In the genomic region with DNA sequence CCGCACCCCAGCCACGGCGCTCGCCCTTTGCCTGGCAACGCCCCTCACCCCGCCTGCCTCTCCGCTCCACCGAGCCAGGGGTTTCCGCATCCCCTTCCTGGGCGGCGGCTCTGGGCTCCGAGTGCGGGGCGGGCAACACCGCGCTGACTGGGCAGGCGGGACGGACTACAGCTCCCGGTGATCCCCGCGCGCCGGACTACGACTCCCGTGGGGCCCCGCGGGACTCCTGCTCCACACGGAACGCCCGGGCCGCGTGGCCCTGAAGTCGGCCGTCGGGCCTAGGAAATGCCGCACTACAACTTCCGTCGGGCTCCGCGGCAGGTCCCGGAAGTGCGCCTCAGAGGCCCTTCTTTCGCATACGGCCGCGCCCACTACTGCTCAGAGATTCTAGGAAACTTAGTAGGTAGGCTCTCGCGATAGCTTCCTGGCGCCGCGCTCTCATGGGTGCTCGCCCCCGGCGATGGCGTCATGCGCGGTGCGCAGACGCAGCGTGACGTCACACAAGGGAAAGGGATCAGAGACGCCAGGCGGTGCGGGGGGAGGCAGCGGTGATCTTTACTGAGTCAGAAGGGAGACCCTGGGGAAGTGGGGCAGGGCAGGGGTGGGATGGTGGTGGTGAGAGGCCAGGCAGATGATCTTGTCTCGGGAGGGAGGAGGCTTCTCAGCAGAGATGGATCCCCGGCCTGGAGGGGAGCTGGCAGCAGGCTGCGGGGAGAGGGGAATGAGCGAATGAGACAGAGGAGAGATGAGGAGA, we compare ENCODE assay signal across 8 cellular contexts. TPM values are rescaled to one million over a fixed set of nuclear protein-coding genes. Genes with fewer than 3 reads are reported as not detected.
DNase-seq lines count a peak whose midpoint lies in the region; ATAC-seq, FAIRE-seq and TF ChIP-seq lines count a peak whose summit lies in the region.

A gene with protein sequence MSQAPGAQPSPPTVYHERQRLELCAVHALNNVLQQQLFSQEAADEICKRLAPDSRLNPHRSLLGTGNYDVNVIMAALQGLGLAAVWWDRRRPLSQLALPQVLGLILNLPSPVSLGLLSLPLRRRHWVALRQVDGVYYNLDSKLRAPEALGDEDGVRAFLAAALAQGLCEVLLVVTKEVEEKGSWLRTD (minus strand): TSS at position 123 of the 754 bp plus-strand sequence. CDS start 760 bp downstream, outside the sequence.

- no peaks in the 10 kb centered on the region for H3K27me3 Mint-ChIP-seq in chondrocyte (ENCODE audit: low read depth)

- peaks cover 25% of the 10 kb centered on the region for H3K4me1 Mint-ChIP-seq in chondrocyte (ENCODE audit: low read depth)

- peaks cover 4% of the 10 kb centered on the region for H3K27me3 ChIP-seq in keratinocyte (ENCODE audit: control insufficient read depth, extremely low read depth, insufficient read depth, low read length)

- peak within 1 kb of the TSS; percentile 81 for H3K9ac ChIP-seq in keratinocyte (ENCODE audit: control insufficient read depth, extremely low read depth, insufficient read depth, low read length)

- no peaks in the 10 kb centered on the region for H3K9me1 ChIP-seq in keratinocyte (ENCODE audit: control insufficient read depth, extremely low read depth, insufficient read depth, low read length)

- H3K4me3 Mint-ChIP-seq in chondrocyte (ENCODE audit: unreplicated experiment), result peak within 1 kb of the TSS; percentile 95

- no peaks in the 10 kb centered on the region for H4K20me1 ChIP-seq in keratinocyte (ENCODE audit: control insufficient read depth, extremely low read depth, insufficient read depth, low read length)

- peaks cover 1% of the 10 kb centered on the region for H3K36me3 Mint-ChIP-seq in chondrocyte (ENCODE audit: low read depth)

- no peaks in the 10 kb centered on the region for H3K9me3 Mint-ChIP-seq in chondrocyte (ENCODE audit: low read depth)

- DNase-seq in AG20443 (ENCODE audit: low spot score) (peak; percentile 98), NCI-H510A treated with DMSO at 0.1 percent for 48 hours (lab: John Stamatoyannopoulos, UW) (peak; percentile 34), chondrocyte (ENCODE audit: low spot score) (peak; percentile 100), keratinocyte (ENCODE audit: low read depth, low spot score) (peak; percentile 95)
- DNase-seq in activated CD4-positive, alpha-beta T cell treated with anti-CD3 and anti-CD28 coated beads for 24 hours (ENCODE audit: low read depth in 2 of 2), result peak; percentile 92 to 95
- peak; percentile 94 to 95 for DNase-seq in stimulated activated CD4-positive, alpha-beta T cell treated with anti-CD3 and anti-CD28 coated beads, Interleukin-15, amount 100 ng/mL, for 1 hour (ENCODE audit: low read depth in 1 of 2, low spot score in 1 of 2)

- peaks cover 4% of the 10 kb centered on the region for H3K4me1 ChIP-seq in keratinocyte (ENCODE audit: control insufficient read depth, extremely low read depth, insufficient read depth, low read length)

- FAIRE-seq in keratinocyte (lab: Jason Lieb, UNC), result peak; percentile 75

- TF ChIP-seq CTCF in chondrocyte (IDR thresholded peaks at IDR 0.05) (no peak), keratinocyte (optimal IDR thresholded peaks at IDR 0.05 in 1 of 3, IDR thresholded peaks at IDR 0.05 in 1 of 3, conservative IDR thresholded peaks at IDR 0.05 in 1 of 3; ENCODE audit: extremely low read depth in 1 of 3, insufficient read depth in 2 of 3, low read length in 3 of 3) (no peak)

- peak; percentile 85 for ATAC-seq in HG03432 (IDR thresholded peaks at IDR 0.05; ENCODE audit: unreplicated experiment)

- H3K79me2 ChIP-seq in keratinocyte (ENCODE audit: control insufficient read depth, insufficient read depth, low read length), result peaks cover 5% of the 10 kb centered on the region

- dilution Hi-C loops in keratinocyte (cut with MboI; ENCODE audit: extremely low pct_ligation_motif_present, low sequenced_read_pairs), result no loop called here

- TF ChIP-seq POLR2A in GM19099 (IDR thresholded peaks at IDR 0.05; ENCODE audit: extremely low read depth, insufficient read length, low read depth), result peak; percentile 62

- H3K9me3 ChIP-seq in keratinocyte (ENCODE audit: control insufficient read depth, low read depth, low read length), result no peaks in the 10 kb centered on the region

- peak within 1 kb of the TSS; percentile 68 to 94 (median 91) for H3K4me3 ChIP-seq in keratinocyte (ENCODE audit: control insufficient read depth in 2 of 3, extremely low read depth in 1 of 3, insufficient read depth in 2 of 3, low read depth in 1 of 3, low read length in 3 of 3)

- H2AFZ ChIP-seq in keratinocyte (ENCODE audit: control insufficient read depth, low read length), result peak within 1 kb of the TSS; percentile 94

- H3K4me2 ChIP-seq in keratinocyte (ENCODE audit: control insufficient read depth, extremely low read depth, insufficient read depth, low read depth, low read length), result peak within 1 kb of the TSS; percentile 91

- H3K27ac ChIP-seq in keratinocyte (ENCODE audit: control insufficient read depth, insufficient read depth, low read length), result peak within 1 kb of the TSS; percentile 68

- H3K27ac Mint-ChIP-seq in chondrocyte (ENCODE audit: unreplicated experiment), result peak within 1 kb of the TSS; percentile 99

- no peaks in the 10 kb centered on the region for H3K36me3 ChIP-seq in keratinocyte (ENCODE audit: control insufficient read depth in 2 of 2, extremely low read depth in 1 of 2, insufficient read depth in 2 of 2, low read length in 2 of 2)

RNA-seq across cellular contexts. Expression of the gene that starts here (rescaled TPM):
- 42.5 to 44.7 TPM (median 43.1 TPM) in 3 replicates for total RNA-seq in chondrocyte
- polyA plus RNA-seq in keratinocyte, result 18.7 to 48.7 TPM (median 21.0 TPM) in 3 replicates
- polyA plus RNA-seq in keratinocyte (2011; ENCODE audit: low read depth), result 5.1 TPM
- 10.5 and 42.5 TPM in 2 replicates for polyA plus RNA-seq in keratinocyte (2011; cell fraction: cytosol; rRNA removed)
- polyA plus RNA-seq in keratinocyte (2011; cell fraction: nucleus; rRNA removed), result 11.3 and 18.3 TPM in 2 replicates
- 18.1 and 49.9 TPM in 2 replicates for polyA plus RNA-seq in keratinocyte (2012; ENCODE audit: low replicate concordance)
- polyA minus RNA-seq in keratinocyte, result 4.3 to 6.3 TPM (median 4.6 TPM) in 3 replicates
- 43.2 TPM for polyA minus RNA-seq in keratinocyte (2011; cell fraction: cytosol; rRNA and poly(A)+ RNA removed)
- polyA minus RNA-seq in keratinocyte (2011; cell fraction: nucleus; rRNA and poly(A)+ RNA removed), result 3.6 and 4.1 TPM in 2 replicates

Comparison
In these comparisons a context has a peak if more than half of its experiments do, and no peak if none do; other contexts are left out.
1. Peak in every context shown above with its lines: DNase-seq, ATAC-seq, H3K4me3 ChIP-seq and H3K27ac ChIP-seq.
2. DNase-seq: peak in every context shown above with its lines; median percentile 100 in chondrocyte; 98 in AG20443; 95 in keratinocyte; 94 in stimulated activated CD4-positive, alpha-beta T cell treated with anti-CD3 and anti-CD28 coated beads, Interleukin-15, amount 100 ng/mL, for 1 hour; 94 in activated CD4-positive, alpha-beta T cell treated with anti-CD3 and anti-CD28 coated beads for 24 hours; 34 in NCI-H510A treated with DMSO at 0.1 percent for 48 hours.